ENCODE assay signal across 8 cellular contexts in the genomic region with DNA sequence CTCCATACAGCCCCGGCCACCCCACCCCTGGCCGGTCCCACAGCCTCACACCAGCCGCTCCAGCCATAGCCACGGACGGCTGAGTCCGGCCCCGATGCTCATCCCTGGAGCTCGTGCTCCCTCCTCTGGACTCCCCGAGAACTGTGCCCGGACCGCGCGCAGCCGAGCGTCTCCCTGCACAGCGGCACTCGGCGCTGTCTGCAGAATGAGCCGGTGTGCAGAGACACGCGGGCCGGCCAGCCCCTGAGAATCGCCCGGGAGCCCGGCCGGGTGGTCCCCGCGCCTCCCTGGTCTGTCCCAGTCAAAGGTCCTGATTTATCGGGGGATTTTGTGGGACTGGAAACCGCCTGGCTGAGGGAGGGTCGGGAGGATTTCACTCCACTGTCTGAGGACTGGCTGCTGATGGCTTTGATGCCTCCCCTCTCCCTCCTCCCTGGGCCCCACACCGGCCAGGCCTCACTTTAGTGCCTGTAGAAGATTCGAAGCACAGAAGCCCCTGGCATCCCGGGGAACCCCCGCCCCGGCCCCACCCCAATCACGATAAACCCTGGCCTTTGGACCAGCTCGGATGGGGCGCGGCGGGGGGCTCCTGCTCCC.
A peak's percentile ranks its signal among the peaks of the same experiment; 100 is the strongest.
DNase-seq lines count a peak whose midpoint lies in the region; ATAC-seq and TF ChIP-seq lines count a peak whose summit lies in the region.

No MANE protein-coding gene starts in this region.

- peak; percentile 33; the same call in 1 of the 2 replicates for TF ChIP-seq CTCF in WTC11 (IDR thresholded peaks at IDR 0.05)
- TF ChIP-seq CTCF in mammary epithelial cell (conservative IDR thresholded peaks at IDR 0.05 in 1 of 2, IDR thresholded peaks at IDR 0.05 in 1 of 2; ENCODE audit: extremely low read depth in 1 of 2, insufficient read depth in 1 of 2, low read depth in 1 of 2, low read length in 2 of 2): peak; percentile 33 to 68

- no peaks in the 10 kb centered on the region for H3K36me3 ChIP-seq in mammary epithelial cell (ENCODE audit: insufficient read depth, low read length)

- peak overlapping the region; percentile 21 for H3K4me2 ChIP-seq in mammary epithelial cell (ENCODE audit: insufficient read depth, low read depth, low read length)

- H4K20me1 ChIP-seq in mammary epithelial cell (ENCODE audit: insufficient read depth, low read length): no peaks in the 10 kb centered on the region

- intact Hi-C loops in mammary epithelial cell (cut with micrococcal nuclease): no loop called here

- DNase-seq in NCI-H82 (lab: John Stamatoyannopoulos, UW) (peak; percentile 76), NCI-H82 treated with DMSO at 0.1 percent for 48 hours (lab: John Stamatoyannopoulos, UW; ENCODE audit: unreplicated experiment) (no peak), NCI-H1092 (lab: John Stamatoyannopoulos, UW) (peak; percentile 13), WTC11 (ENCODE audit: low spot score) (peak; percentile 85), mammary epithelial cell (peak; percentile 33), left kidney (ENCODE audit: low read depth, low spot score) (peak; percentile 87)
- DNase-seq in stimulated activated CD4-positive, alpha-beta T cell treated with anti-CD3 and anti-CD28 coated beads, Interleukin-4, amount 100 ng/mL, for 24 hours: peak; percentile 76

- POLR2A ChIA-PET in WTC11 (lab: Charles Lee): no interaction called here

- no peak overlapping the region for H3K4me3 ChIP-seq in mammary epithelial cell (replicated peaks in 1 of 3; ENCODE audit: insufficient read depth in 1 of 3, low read depth in 2 of 3, low read length in 3 of 3)

- no peak overlapping the region for H2AFZ ChIP-seq in mammary epithelial cell (ENCODE audit: low read depth, low read length)

- ATAC-seq in WTC11: peak; percentile 97
- ATAC-seq in HG02571 (IDR thresholded peaks at IDR 0.05; ENCODE audit: unreplicated experiment): no peak

- no peak overlapping the region for H3K27ac ChIP-seq in mammary epithelial cell (ENCODE audit: insufficient read depth, low read depth, low read length)

- in situ Hi-C loops in mammary epithelial cell (cut with MboI; ENCODE audit: low sequenced_read_pairs in 2 of 2): no loop called here

- H3K4me3 Mint-ChIP-seq in WTC11: no peak overlapping the region

- H3K27me3 Mint-ChIP-seq in WTC11 (ENCODE audit: low read depth): peaks cover 32% of the 10 kb centered on the region

- dilution Hi-C loops in mammary epithelial cell (cut with HindIII; ENCODE audit: low sequenced_read_pairs): no loop called here

- BruUV-seq in mammary epithelial cell (replicated peaks; lab: Mats Ljungman, UMichigan): no TSS peak

- peaks cover 3% of the 10 kb centered on the region for H3K9me3 ChIP-seq in mammary epithelial cell (replicated peaks; ENCODE audit: insufficient read depth, low read length)

- H3K4me1 Mint-ChIP-seq in WTC11: no peaks in the 10 kb centered on the region

- H3K9me3 Mint-ChIP-seq in WTC11: no peaks in the 10 kb centered on the region

- no peak overlapping the region for H3K27ac Mint-ChIP-seq in WTC11

- H3K4me1 ChIP-seq in mammary epithelial cell (ENCODE audit: insufficient read depth, low read length): no peaks in the 10 kb centered on the region

- peaks cover 2% of the 10 kb centered on the region for H3K27me3 ChIP-seq in mammary epithelial cell (ENCODE audit: insufficient read depth, low read length)

- CTCF ChIA-PET in WTC11 (lab: Charles Lee): interaction anchor here (0.6 to 3.4 kb wide), 19 partner anchors 11 to 420 kb away, joined by 3 to 16 read pairs (median 4); no protein-coding TSS in a partner anchor
- CTCF ChIA-PET in mammary epithelial cell (lab: Charles Lee; ENCODE audit: low non-redundant PET): no interaction called here

- no peak overlapping the region for H3K9ac ChIP-seq in mammary epithelial cell (ENCODE audit: insufficient read depth, low read length)

- no peaks in the 10 kb centered on the region for H3K36me3 Mint-ChIP-seq in WTC11

- no peaks in the 10 kb centered on the region for H3K79me2 ChIP-seq in mammary epithelial cell (ENCODE audit: insufficient read depth, low read length)

- WGBS in mammary epithelial cell (ENCODE audit: low coverage, missing lambda C conversion rate): 21% methylated on average over 10 of the region's 41 CpGs

TF ChIP-seq in WTC11, 78 proteins besides CTCF, POLR2A, EP300 and RAD21:
- TF ChIP-seq, protein P1, sequence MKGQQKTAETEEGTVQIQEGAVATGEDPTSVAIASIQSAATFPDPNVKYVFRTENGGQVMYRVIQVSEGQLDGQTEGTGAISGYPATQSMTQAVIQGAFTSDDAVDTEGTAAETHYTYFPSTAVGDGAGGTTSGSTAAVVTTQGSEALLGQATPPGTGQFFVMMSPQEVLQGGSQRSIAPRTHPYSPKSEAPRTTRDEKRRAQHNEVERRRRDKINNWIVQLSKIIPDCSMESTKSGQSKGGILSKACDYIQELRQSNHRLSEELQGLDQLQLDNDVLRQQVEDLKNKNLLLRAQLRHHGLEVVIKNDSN (CRISPR knock-in tag; IDR thresholded peaks at IDR 0.05): no peak
- TF ChIP-seq ESRRA (CRISPR knock-in tag; IDR thresholded peaks at IDR 0.05; ENCODE audit: borderline replicate concordance) (no peak), PRRX2 (CRISPR knock-in tag; IDR thresholded peaks at IDR 0.05) (no peak), NFATC4 (CRISPR knock-in tag; IDR thresholded peaks at IDR 0.05) (no peak), ZNF671 (CRISPR knock-in tag; IDR thresholded peaks at IDR 0.05) (no peak), ZNF416 (CRISPR knock-in tag; IDR thresholded peaks at IDR 0.05) (no peak), JAZF1 (CRISPR knock-in tag; IDR thresholded peaks at IDR 0.05) (no peak), ZNF263 (CRISPR knock-in tag; IDR thresholded peaks at IDR 0.05; ENCODE audit: low read depth) (peak; percentile 45; the same call in 1 of the 2 replicates), STAT6 (CRISPR knock-in tag; conservative IDR thresholded peaks at IDR 0.05; ENCODE audit: low read depth) (no peak), FOXP1 (CRISPR knock-in tag; IDR thresholded peaks at IDR 0.05; ENCODE audit: borderline replicate concordance) (no peak), E2F5 (CRISPR knock-in tag; IDR thresholded peaks at IDR 0.05) (no peak), HMGXB4 (CRISPR knock-in tag; IDR thresholded peaks at IDR 0.05) (peak; percentile 71; the same call in 1 of the 2 replicates)
- TF ChIP-seq, protein P2, sequence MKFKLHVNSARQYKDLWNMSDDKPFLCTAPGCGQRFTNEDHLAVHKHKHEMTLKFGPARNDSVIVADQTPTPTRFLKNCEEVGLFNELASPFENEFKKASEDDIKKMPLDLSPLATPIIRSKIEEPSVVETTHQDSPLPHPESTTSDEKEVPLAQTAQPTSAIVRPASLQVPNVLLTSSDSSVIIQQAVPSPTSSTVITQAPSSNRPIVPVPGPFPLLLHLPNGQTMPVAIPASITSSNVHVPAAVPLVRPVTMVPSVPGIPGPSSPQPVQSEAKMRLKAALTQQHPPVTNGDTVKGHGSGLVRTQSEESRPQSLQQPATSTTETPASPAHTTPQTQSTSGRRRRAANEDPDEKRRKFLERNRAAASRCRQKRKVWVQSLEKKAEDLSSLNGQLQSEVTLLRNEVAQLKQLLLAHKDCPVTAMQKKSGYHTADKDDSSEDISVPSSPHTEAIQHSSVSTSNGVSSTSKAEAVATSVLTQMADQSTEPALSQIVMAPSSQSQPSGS (CRISPR knock-in tag; IDR thresholded peaks at IDR 0.05; ENCODE audit: borderline replicate concordance, low read depth): no peak
